ENCODE assay signal across 9 cellular contexts in the genomic region with DNA sequence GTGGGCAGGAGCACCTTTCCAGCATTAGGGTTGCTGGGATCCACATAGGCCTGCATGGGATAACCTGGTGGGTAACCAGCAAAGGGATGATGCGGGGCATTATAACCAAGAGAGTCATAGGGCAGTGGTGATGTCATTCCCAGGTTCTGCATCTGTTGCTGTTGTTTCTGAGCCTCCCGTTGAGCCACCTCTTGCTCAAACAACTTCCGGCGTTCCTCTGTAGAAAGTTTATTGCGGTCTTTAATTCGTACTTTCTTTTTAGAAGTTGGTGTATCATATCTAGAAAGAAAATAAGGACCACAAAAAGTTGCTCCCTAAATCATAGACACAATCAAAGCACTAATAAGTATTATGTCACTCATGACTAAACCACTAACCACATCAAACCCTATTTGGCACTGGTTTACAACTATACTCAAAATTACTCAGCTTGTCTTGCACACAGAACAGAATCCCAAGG.
DNase-seq lines count a peak whose midpoint lies in the region; FAIRE-seq and TF ChIP-seq lines count a peak whose summit lies in the region.
"Had no signal": no experiment of that assay in that cellular context is flagged by ENCODE, and none has a peak within 500 bp of the region (broad histone marks: within the 10 kb centered on the region; RNA-seq: fewer than 3 reads in every experiment).

No MANE protein-coding gene starts in this region.

- H3K4me3 ChIP-seq in astrocyte of the cerebellum (ENCODE audit: low read depth, low read length), result no peak overlapping the region
- H3K4me3 ChIP-seq: dorsolateral prefrontal cortex had no signal

- no peak for TF ChIP-seq CTCF in astrocyte of the cerebellum (IDR thresholded peaks at IDR 0.05; ENCODE audit: low read depth, low read length, missing control alignments)

- in situ Hi-C loops in astrocyte of the cerebellum (cut with HindIII; ENCODE audit: low sequenced_read_pairs), result no loop called here

- FAIRE-seq in frontal cortex (lab: Jason Lieb, UNC) (no peak), H54 (lab: Jason Lieb, UNC) (no peak)

- DNase-seq in EH (ENCODE audit: low read depth), result peak; percentile 8
- DNase-seq in activated CD4-positive, alpha-beta T cell treated with anti-CD3 and anti-CD28 coated beads, Interleukin-2, amount 50 U/mL, for 1 hour, result peak; percentile 42
- peak; percentile 45 for DNase-seq in astrocyte of the cerebellum (ENCODE audit: low read depth)
- peak; percentile 56 for DNase-seq in stimulated activated CD4-positive, alpha-beta T cell treated with anti-CD3 and anti-CD28 coated beads, Interleukin-15, amount 100 ng/mL, for 24 hours
- DNase-seq in DMS153 treated with DMSO at 0.1 percent for 48 hours (lab: John Stamatoyannopoulos, UW; ENCODE audit: unreplicated experiment), result no peak
- DNase-seq in NCI-H2227 treated with DMSO at 0.1 percent for 48 hours (lab: John Stamatoyannopoulos, UW), result no peak
- DNase-seq in frontal cortex (ENCODE audit: low spot score in 2 of 2), result no peak
- DNase-seq in H54 (ENCODE audit: insufficient read length, low spot score), result no peak
- DNase-seq: dorsolateral prefrontal cortex had no signal

- no peak for TF ChIP-seq POLR2A in H54 (IDR thresholded peaks at IDR 0.05; ENCODE audit: low read depth, low read length)

Comparison
In these comparisons a context has a peak if more than half of its experiments do, and no peak if none do; other contexts are left out.
1. DNase-seq: peak in EH (single experiment), activated CD4-positive, alpha-beta T cell treated with anti-CD3 and anti-CD28 coated beads, Interleukin-2, amount 50 U/mL, for 1 hour (single experiment), astrocyte of the cerebellum (single experiment) and stimulated activated CD4-positive, alpha-beta T cell treated with anti-CD3 and anti-CD28 coated beads, Interleukin-15, amount 100 ng/mL, for 24 hours (single experiment); none in DMS153 treated with DMSO at 0.1 percent for 48 hours (single experiment), NCI-H2227 treated with DMSO at 0.1 percent for 48 hours (single experiment), frontal cortex (0 of 2) and H54 (single experiment).